1 cellular context compared by ENCODE assay signal in genomic region chr16:68479271-68479670, GRCh38.
TF ChIP-seq lines count a peak whose summit lies in the region.

No MANE protein-coding gene starts in this region.

TF ChIP-seq in WTC11, 78 proteins besides CTCF, POLR2A, EP300 and RAD21 (continued from another document):
- no peak for TF ChIP-seq PRDM15 (CRISPR knock-in tag; IDR thresholded peaks at IDR 0.05)
- no peak for TF ChIP-seq JAZF1 (CRISPR knock-in tag; IDR thresholded peaks at IDR 0.05)
- no peak for TF ChIP-seq SP1 (CRISPR knock-in tag; conservative IDR thresholded peaks at IDR 0.05)
- TF ChIP-seq MXD4 (CRISPR knock-in tag; IDR thresholded peaks at IDR 0.05; ENCODE audit: borderline replicate concordance): no peak
- no peak for TF ChIP-seq PREB (CRISPR knock-in tag; IDR thresholded peaks at IDR 0.05; ENCODE audit: borderline replicate concordance)
- TF ChIP-seq AFF4 (CRISPR knock-in tag; IDR thresholded peaks at IDR 0.05; ENCODE audit: borderline replicate concordance): no peak
- TF ChIP-seq ZNF425 (CRISPR knock-in tag; conservative IDR thresholded peaks at IDR 0.05): no peak
- TF ChIP-seq TEAD1 (CRISPR knock-in tag; IDR thresholded peaks at IDR 0.05): no peak
TF ChIP-seq in WTC11: peak in this region for 0.
